In genomic region chr10:3728563-3728962, GRCh38 we compare ENCODE assay signal across 26 cellular contexts. TPM values are rescaled to one million over a fixed set of nuclear protein-coding genes. Genes with fewer than 3 reads are reported as not detected.
DNase-seq lines count a peak whose midpoint lies in the region; ATAC-seq and TF ChIP-seq lines count a peak whose summit lies in the region.
"Had no signal": no experiment of that assay in that cellular context is flagged by ENCODE, and none has a peak within 500 bp of the region (broad histone marks: within the 10 kb centered on the region; RNA-seq: fewer than 3 reads in every experiment).

No MANE protein-coding gene starts in this region.

- H3K27ac Mint-ChIP-seq in GM23338 (no peak overlapping the region), immature natural killer cell (no peak overlapping the region)
- H3K27ac Mint-ChIP-seq: CD4-positive, alpha-beta memory T cell; CD4-positive, CD25-positive, alpha-beta regulatory T cell; CD8-positive, alpha-beta memory T cell had no signal

- no peaks in the 10 kb centered on the region for H3K79me2 ChIP-seq in GM23338 (replicated peaks; ENCODE audit: insufficient read depth)
- no peaks in the 10 kb centered on the region for H3K79me2 ChIP-seq in trophoblast cell (ENCODE audit: control insufficient read depth, insufficient read depth, low read length, poor library complexity)

- no peaks in the 10 kb centered on the region for H3K9me2 ChIP-seq in GM23338 (ENCODE audit: insufficient read depth)

- H3K4me3 Mint-ChIP-seq in GM23338 (no peak overlapping the region), immature natural killer cell (no peak overlapping the region)
- H3K4me3 Mint-ChIP-seq: CD4-positive, alpha-beta memory T cell; CD4-positive, CD25-positive, alpha-beta regulatory T cell; CD8-positive, alpha-beta memory T cell had no signal

- no peak overlapping the region for H3K23ac ChIP-seq in trophoblast cell (ENCODE audit: low read length)

- H3K4me3 ChIP-seq in GM23338, result no peak overlapping the region
- no peak overlapping the region for H3K4me3 ChIP-seq in H7 (ENCODE audit: insufficient read depth, low read depth, low read length)
- H3K4me3 ChIP-seq in trophoblast cell (ENCODE audit: low read depth, low read length), result no peak overlapping the region
- H3K4me3 ChIP-seq: BLaER1, GM12878 had no signal

- ATAC-seq in GM23338 (peak; percentile 41), left lobe of liver (peak; percentile 78)
- ATAC-seq: GM12878 had no signal

- no peak overlapping the region for H3K18ac ChIP-seq in trophoblast cell (ENCODE audit: low read length)

- H3K27me3 Mint-ChIP-seq in GM23338 (ENCODE audit: insufficient read depth, low read depth, poor library complexity) (no peaks in the 10 kb centered on the region), immature natural killer cell (ENCODE audit: low read depth in 3 of 3) (peaks cover 0 to 6% (median 2%) of the 10 kb centered on the region in 3 donors)
- H3K27me3 Mint-ChIP-seq: CD4-positive, CD25-positive, alpha-beta regulatory T cell had no signal

- no peak for TF ChIP-seq CTCF in GM23338 (conservative IDR thresholded peaks at IDR 0.05; ENCODE audit: low read depth in 2 of 2)

- no peak overlapping the region for H3K9ac ChIP-seq in trophoblast cell (ENCODE audit: low read length)
- H3K9ac ChIP-seq: BLaER1 had no signal

- peaks cover 1% of the 10 kb centered on the region for H3K9me3 ChIP-seq in trophoblast cell (ENCODE audit: insufficient read depth, low read depth, low read length)
- H3K9me3 ChIP-seq: BE2C had no signal

- H4K91ac ChIP-seq in trophoblast cell (ENCODE audit: low read depth, low read length), result no peak overlapping the region

- DNase-seq in GM23338 (ENCODE audit: low spot score) (peak; percentile 18), H7 (peak; percentile 35), left lobe of liver (ENCODE audit: low spot score) (no peak), trophoblast cell (peak in 1 of 2 donors; percentile 23), RKO (ENCODE audit: low spot score) (no peak), NCI-H510A treated with DMSO at 0.1 percent for 48 hours (lab: John Stamatoyannopoulos, UW) (no peak), immature natural killer cell (no peak)
- DNase-seq in stimulated activated naive CD4-positive, alpha-beta T cell (lab: John Stamatoyannopoulos, UW), result no peak
- DNase-seq: 8988T; ACHN; BE2C; C1 segment of cervical spinal cord; CD4-positive, alpha-beta memory T cell; CD4-positive, CD25-positive, alpha-beta regulatory T cell; CD8-positive, alpha-beta memory T cell; COR-L47; DMS 273 treated with DMSO at 0.1 percent for 48 hours; DMS153; DMS53; DMS79; DND-41; EL; GDM1 had no signal

- H3F3A ChIP-seq in GM23338 (replicated peaks; ENCODE audit: low read depth), result no peaks in the 10 kb centered on the region

- H2AFZ ChIP-seq in GM23338 (no peak overlapping the region), trophoblast cell (ENCODE audit: insufficient read depth, low read length, poor library complexity) (no peak overlapping the region)

- peaks cover 3% of the 10 kb centered on the region; the same call in 1 of the 3 replicates for H3K4me1 Mint-ChIP-seq in GM23338
- no peaks in the 10 kb centered on the region for H3K4me1 Mint-ChIP-seq in immature natural killer cell
- H3K4me1 Mint-ChIP-seq: CD4-positive, alpha-beta memory T cell; CD8-positive, alpha-beta memory T cell had no signal

- no peak overlapping the region for H2BK5ac ChIP-seq in trophoblast cell (ENCODE audit: low read depth, low read length, poor library complexity)

- peaks cover 6% of the 10 kb centered on the region for H3K79me1 ChIP-seq in trophoblast cell (ENCODE audit: low read length)

- H3K36me3 ChIP-seq in GM23338 (ENCODE audit: insufficient read depth) (no peaks in the 10 kb centered on the region), H7 (replicated peaks; ENCODE audit: control insufficient read depth, insufficient read depth, low read length) (no peaks in the 10 kb centered on the region), trophoblast cell (ENCODE audit: control insufficient read depth in 1 of 2, insufficient read depth in 2 of 2, low read length in 2 of 2) (no peaks in the 10 kb centered on the region)
- H3K36me3 ChIP-seq: BE2C, BLaER1 had no signal

- no peak overlapping the region for H4K12ac ChIP-seq in trophoblast cell (ENCODE audit: low read depth, low read length)

- H3K4me1 ChIP-seq in GM23338 (ENCODE audit: insufficient read depth), result peaks cover 5% of the 10 kb centered on the region; the same call in 1 of the 2 replicates
- H3K4me1 ChIP-seq in trophoblast cell (ENCODE audit: control insufficient read depth in 1 of 2, insufficient read depth in 2 of 2, low read length in 2 of 2), result peaks cover 0 to 5% of the 10 kb centered on the region in 2 experiments
- H3K4me1 ChIP-seq: BE2C, BLaER1 had no signal

- no peaks in the 10 kb centered on the region for H3K27me3 ChIP-seq in GM23338 (ENCODE audit: insufficient read depth)
- H3K27me3 ChIP-seq in H7 (ENCODE audit: control insufficient read depth, insufficient read depth, low read length), result no peaks in the 10 kb centered on the region
- H3K27me3 ChIP-seq in trophoblast cell (ENCODE audit: insufficient read depth, low read length), result no peaks in the 10 kb centered on the region
- H3K27me3 ChIP-seq: BE2C, BLaER1 had no signal

- no peak overlapping the region for H3K4ac ChIP-seq in trophoblast cell (ENCODE audit: low read depth, low read length)

- H2BK120ac ChIP-seq in trophoblast cell (ENCODE audit: insufficient read depth, low read length, poor library complexity), result no peak overlapping the region

- H2BK12ac ChIP-seq in trophoblast cell (ENCODE audit: low read length), result peak overlapping the region; percentile 64

- no peak overlapping the region for H4K8ac ChIP-seq in trophoblast cell (ENCODE audit: low read depth, low read length)

- H3K14ac ChIP-seq in trophoblast cell (ENCODE audit: low read length), result no peak overlapping the region

- H4K20me1 ChIP-seq in GM23338 (replicated peaks; ENCODE audit: insufficient read depth), result no peaks in the 10 kb centered on the region
- H4K20me1 ChIP-seq: BLaER1 had no signal

- H3K27ac ChIP-seq in GM23338 (ENCODE audit: low read depth), result no peak overlapping the region
- H3K27ac ChIP-seq in trophoblast cell (ENCODE audit: low read depth, low read length), result no peak overlapping the region
- H3K27ac ChIP-seq: BLaER1 had no signal

- H2AK5ac ChIP-seq in trophoblast cell (ENCODE audit: low read length), result no peak overlapping the region

- H3K4me2 ChIP-seq in GM23338 (no peak overlapping the region), trophoblast cell (ENCODE audit: low read length) (no peak overlapping the region)
- H3K4me2 ChIP-seq: BLaER1 had no signal

- no CpG with 5 or more reads among the region's 3 CpGs for WGBS in trophoblast cell (ENCODE audit: extremely low coverage, insufficient coverage, insufficient read length)

- H3K9me3 Mint-ChIP-seq in GM23338, result peaks cover 15% of the 10 kb centered on the region
- no peaks in the 10 kb centered on the region for H3K9me3 Mint-ChIP-seq in immature natural killer cell

- peaks cover 5% of the 10 kb centered on the region; the same call in 2 of the 3 replicates for H3K36me3 Mint-ChIP-seq in GM23338 (ENCODE audit: low read depth)
- H3K36me3 Mint-ChIP-seq in immature natural killer cell, result peaks cover 0 to 5% (median 4%) of the 10 kb centered on the region in 3 donors
- H3K36me3 Mint-ChIP-seq: CD14-positive monocyte; CD4-positive, alpha-beta memory T cell had no signal

RNA-seq across cellular contexts. Expression of gene KLF6, which starts 56.4 kb away (rescaled TPM):
- 18.0 and 19.6 TPM in 2 replicates for total RNA-seq in GM23338 (2014; rRNA removed; shearing (Covaris generic))
- 25.7 and 35.4 TPM in 2 replicates for polyA plus RNA-seq in GM23338 (2016; fragmentation: Nextera tagmentation; extraction: Ambion mirVana)
- 7.6 and 9.8 TPM in 2 replicates for total RNA-seq in H7 (2014; rRNA removed; shearing (Covaris generic))
- 27.3 TPM for total RNA-seq in left lobe of liver
- polyA plus RNA-seq in trophoblast cell (2013), result 113 TPM in 2 replicates
- 100 to 1,000 TPM; 343 to 423 (median 353) TPM for polyA plus RNA-seq in immature natural killer cell

Comparison
In these comparisons a context has a peak if more than half of its experiments do, and no peak if none do; other contexts are left out.
1. DNase-seq: peak in GM23338 (single experiment) and H7 (single experiment); none in left lobe of liver (single experiment), RKO (single experiment), stimulated activated naive CD4-positive, alpha-beta T cell (0 of 6), NCI-H510A treated with DMSO at 0.1 percent for 48 hours (single experiment) and immature natural killer cell (0 of 3).